Comparison of ENCODE assay signal across 1 cellular context in genomic region chr1:197198911-197199310, GRCh38.
TF ChIP-seq lines count a peak whose summit lies in the region.

No MANE protein-coding gene starts in this region.

TF ChIP-seq in IMR-90, 13 proteins besides CTCF, POLR2A, EP300 and RAD21 (continued from another document):
- TF ChIP-seq MAFK (IDR thresholded peaks at IDR 0.05; ENCODE audit: low read depth, low read length) (no peak), CEBPB (IDR thresholded peaks at IDR 0.05; ENCODE audit: low read depth, low read length) (no peak), CHD1 (IDR thresholded peaks at IDR 0.05; ENCODE audit: low read depth, low read length) (no peak), MAZ (IDR thresholded peaks at IDR 0.05; ENCODE audit: borderline replicate concordance, low read depth, low read length) (no peak), BHLHE40 (IDR thresholded peaks at IDR 0.05; ENCODE audit: low read depth, low read length) (no peak), RCOR1 (IDR thresholded peaks at IDR 0.05; ENCODE audit: insufficient replicate concordance, low read length) (no peak), USF2 (IDR thresholded peaks at IDR 0.05; ENCODE audit: low read depth, low read length) (no peak), FOS (IDR thresholded peaks at IDR 0.05; ENCODE audit: low read depth, low read length) (no peak), NFE2L2 (IDR thresholded peaks at IDR 0.05; ENCODE audit: low read depth, low read length) (no peak), RFX5 (IDR thresholded peaks at IDR 0.05; ENCODE audit: low read depth, low read length) (no peak), MXI1 (IDR thresholded peaks at IDR 0.05; ENCODE audit: borderline replicate concordance, low read depth, low read length) (no peak), ELK1 (IDR thresholded peaks at IDR 0.05; ENCODE audit: borderline replicate concordance, low read depth, low read length) (no peak)
